ENCODE assay signal across 24 cellular contexts in the genomic region with DNA sequence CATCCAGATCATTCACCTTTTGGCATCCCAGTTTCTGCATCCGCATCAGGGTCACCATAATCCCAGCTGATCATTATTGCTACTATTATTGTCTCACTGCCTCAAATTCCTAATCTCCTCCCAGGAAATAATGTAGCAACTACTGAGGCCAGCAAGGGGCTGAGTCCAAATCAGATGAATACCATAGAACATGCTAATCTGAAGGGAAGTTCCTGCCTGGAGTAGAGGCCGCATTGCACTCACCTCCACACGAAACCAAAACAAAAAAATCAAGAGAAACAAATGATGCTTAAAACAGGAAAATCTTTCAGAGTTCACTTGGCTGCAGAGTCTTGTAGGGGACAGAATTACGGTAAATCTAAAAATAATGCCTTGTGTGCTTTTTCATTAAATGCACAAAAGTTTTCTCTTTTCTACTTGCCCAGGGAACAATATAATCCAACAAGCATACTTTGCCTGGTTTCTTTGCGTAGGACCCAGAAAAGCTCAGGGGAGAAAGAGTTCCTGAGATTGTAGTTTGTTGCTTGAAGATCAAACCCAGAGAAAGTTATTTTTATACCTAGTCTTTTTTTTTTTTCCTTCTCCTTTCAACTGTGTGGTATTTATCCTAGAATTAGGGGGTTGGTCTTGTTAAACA.
"Had no signal": no experiment of that assay in that cellular context is flagged by ENCODE, and none has a peak within 500 bp of the region (broad histone marks: within the 10 kb centered on the region; RNA-seq: fewer than 3 reads in every experiment).

No MANE protein-coding gene starts in this region.

- H3K4me3 Mint-ChIP-seq: activated CD4-positive, alpha-beta T cell treated with anti-CD3 and anti-CD28 coated beads for 36 hours; activated T-cell treated with anti-CD3 and anti-CD28 coated beads, Interleukin-2, amount 50 U/mL, for 72 hours; memory B cell; naive thymus-derived CD8-positive, alpha-beta T cell; neural crest cell; stimulated activated effector memory CD8-positive, alpha-beta T cell treated with anti-CD3 and anti-CD28 coated beads, Interleukin-12 subunit alpha, Interleukin-12 subunit beta, amount 100 ng/mL, for 72 hours; stimulated activated naive CD8-positive, alpha-beta T cell treated with anti-CD3 and anti-CD28 coated beads, Interleukin-15, amount 100 ng/mL, for 72 hours had no signal

- H3K27me3 Mint-ChIP-seq: activated CD4-positive, alpha-beta T cell treated with anti-CD3 and anti-CD28 coated beads for 36 hours; memory B cell; naive thymus-derived CD8-positive, alpha-beta T cell; stimulated activated naive CD8-positive, alpha-beta T cell treated with anti-CD3 and anti-CD28 coated beads, Interleukin-15, amount 100 ng/mL, for 72 hours had no signal

- H3K4me1 ChIP-seq: upper lobe of right lung had no signal

- H3K27me3 ChIP-seq: esophagus muscularis mucosa, gastroesophageal sphincter, tibial artery, upper lobe of right lung had no signal

- H3K4me1 Mint-ChIP-seq: activated CD4-positive, alpha-beta T cell treated with anti-CD3 and anti-CD28 coated beads for 36 hours; memory B cell; naive thymus-derived CD8-positive, alpha-beta T cell; neural crest cell; stimulated activated effector memory CD8-positive, alpha-beta T cell treated with anti-CD3 and anti-CD28 coated beads, Interleukin-12 subunit alpha, Interleukin-12 subunit beta, amount 100 ng/mL, for 72 hours; stimulated activated naive CD8-positive, alpha-beta T cell treated with anti-CD3 and anti-CD28 coated beads, Interleukin-15, amount 100 ng/mL, for 72 hours had no signal

- H3K9me3 ChIP-seq: esophagus muscularis mucosa, gastroesophageal sphincter, tibial artery, upper lobe of right lung had no signal

- H3K27ac Mint-ChIP-seq: activated CD4-positive, alpha-beta T cell treated with anti-CD3 and anti-CD28 coated beads for 36 hours; activated naive CD4-positive, alpha-beta T cell treated with anti-CD3 and anti-CD28 coated beads, Interleukin-2, amount 50 U/mL, for 72 hours; activated T-cell treated with anti-CD3 and anti-CD28 coated beads, Interleukin-2, amount 50 U/mL, for 72 hours; memory B cell; naive thymus-derived CD8-positive, alpha-beta T cell; stimulated activated effector memory CD8-positive, alpha-beta T cell treated with anti-CD3 and anti-CD28 coated beads, Interleukin-12 subunit alpha, Interleukin-12 subunit beta, amount 100 ng/mL, for 72 hours; stimulated activated naive CD8-positive, alpha-beta T cell treated with anti-CD3 and anti-CD28 coated beads, Interleukin-15, amount 100 ng/mL, for 72 hours had no signal

- H3K36me3 ChIP-seq: esophagus muscularis mucosa, gastroesophageal sphincter, tibial artery, upper lobe of right lung had no signal

- DNase-seq: activated CD4-positive, alpha-beta T cell treated with anti-CD3 and anti-CD28 coated beads for 36 hours; activated CD4-positive, CD25-positive, alpha-beta regulatory T cell; activated naive CD4-positive, alpha-beta T cell; activated T-cell treated with anti-CD3 and anti-CD28 coated beads for 4 hours; activated T-cell treated with anti-CD3 and anti-CD28 coated beads, Interleukin-2, amount 50 U/mL, for 72 hours; dermis blood vessel endothelial cell; effector CD4-positive, alpha-beta T cell; midbrain; naive thymus-derived CD8-positive, alpha-beta T cell; occipital lobe; posterior cingulate gyrus; small intestine; stimulated activated CD4-positive, alpha-beta T cell treated with anti-CD3 and anti-CD28 coated beads, Interleukin-4, amount 100 ng/mL, for 24 hours; stimulated activated naive CD8-positive, alpha-beta T cell treated with anti-CD3 and anti-CD28 coated beads, Interleukin-15, amount 100 ng/mL, for 72 hours; T-helper 1 cell; upper lobe of right lung had no signal

- ATAC-seq: activated CD4-positive, alpha-beta T cell treated with anti-CD3 and anti-CD28 coated beads for 36 hours; activated naive CD4-positive, alpha-beta T cell treated with anti-CD3 and anti-CD28 coated beads, Interleukin-2, amount 50 U/mL, for 72 hours; activated T-cell treated with anti-CD3 and anti-CD28 coated beads, Interleukin-2, amount 50 U/mL, for 72 hours; gastroesophageal sphincter; naive thymus-derived CD8-positive, alpha-beta T cell; sciatic nerve; stimulated activated effector memory CD8-positive, alpha-beta T cell treated with anti-CD3 and anti-CD28 coated beads, Interleukin-12 subunit alpha, Interleukin-12 subunit beta, amount 100 ng/mL, for 72 hours; stimulated activated naive CD8-positive, alpha-beta T cell treated with anti-CD3 and anti-CD28 coated beads, Interleukin-15, amount 100 ng/mL, for 72 hours; upper lobe of right lung had no signal

- H3K27ac ChIP-seq: gastroesophageal sphincter, tibial artery, upper lobe of right lung had no signal

- H3K4me3 ChIP-seq: esophagus muscularis mucosa, gastroesophageal sphincter, tibial artery, upper lobe of right lung had no signal

- H3K36me3 Mint-ChIP-seq: activated naive CD4-positive, alpha-beta T cell treated with anti-CD3 and anti-CD28 coated beads, Interleukin-2, amount 50 U/mL, for 72 hours; memory B cell; naive thymus-derived CD8-positive, alpha-beta T cell; stimulated activated effector memory CD8-positive, alpha-beta T cell treated with anti-CD3 and anti-CD28 coated beads, Interleukin-12 subunit alpha, Interleukin-12 subunit beta, amount 100 ng/mL, for 72 hours had no signal

- H3K9me3 Mint-ChIP-seq: activated naive CD4-positive, alpha-beta T cell treated with anti-CD3 and anti-CD28 coated beads, Interleukin-2, amount 50 U/mL, for 72 hours; activated T-cell treated with anti-CD3 and anti-CD28 coated beads, Interleukin-2, amount 50 U/mL, for 72 hours; memory B cell; naive thymus-derived CD8-positive, alpha-beta T cell; neural crest cell; stimulated activated effector memory CD8-positive, alpha-beta T cell treated with anti-CD3 and anti-CD28 coated beads, Interleukin-12 subunit alpha, Interleukin-12 subunit beta, amount 100 ng/mL, for 72 hours; stimulated activated naive CD8-positive, alpha-beta T cell treated with anti-CD3 and anti-CD28 coated beads, Interleukin-15, amount 100 ng/mL, for 72 hours had no signal
